ENCODE assay signal across 8 cellular contexts in genomic region chr4:159206427-159206871, GRCh38.
DNase-seq lines count a peak whose midpoint lies in the region; ATAC-seq and TF ChIP-seq lines count a peak whose summit lies in the region.

No MANE protein-coding gene starts in this region.

- DNase-seq in ELR (ENCODE audit: low read depth) (peak; percentile 66), fibroblast of pulmonary artery (ENCODE audit: low read depth) (peak; percentile 17), thyroid gland (no peak), NCI-H1417 treated with DMSO at 0.1 percent for 48 hours (lab: John Stamatoyannopoulos, UW) (no peak), A673 (ENCODE audit: low spot score) (no peak), Caco-2 (no peak)

- H3K9me3 ChIP-seq in thyroid gland (no peaks in the 10 kb centered on the region), A673 (ENCODE audit: low read depth, low read length, poor library complexity, severe bottlenecking) (no peaks in the 10 kb centered on the region), Caco-2 (no peaks in the 10 kb centered on the region)

- no peaks in the 10 kb centered on the region for H3K36me3 ChIP-seq in thyroid gland
- no peaks in the 10 kb centered on the region for H3K36me3 ChIP-seq in A673 (ENCODE audit: insufficient read depth, low read length, poor library complexity, severe bottlenecking)
- H3K36me3 ChIP-seq in Caco-2 (ENCODE audit: control insufficient read depth, insufficient read depth, low read length) = no peaks in the 10 kb centered on the region

- H3K36me3 Mint-ChIP-seq in IgD-negative memory B cell (peaks cover 3% of the 10 kb centered on the region), Caco-2 (ENCODE audit: insufficient read depth, unreplicated experiment) (peaks cover 49% of the 10 kb centered on the region)

- CTCF ChIA-PET in A673 (lab: Charles Lee) = no interaction called here
- CTCF ChIA-PET in Caco-2 (lab: Charles Lee) = no interaction called here

- POLR2A ChIA-PET in A673 (lab: Charles Lee; ENCODE audit: low non-redundant PET) (no interaction called here), Caco-2 (lab: Charles Lee) (interaction anchor here (0.6 kb wide), 1 partner anchor 364 kb away, joined by 3 read pairs; no protein-coding TSS in a partner anchor)

- H3K9me3 Mint-ChIP-seq in IgD-negative memory B cell = no peaks in the 10 kb centered on the region
- H3K9me3 Mint-ChIP-seq in Caco-2 (ENCODE audit: unreplicated experiment) = no peaks in the 10 kb centered on the region

- peak overlapping the region in 3 of 4 donors; percentile 53 to 68 (median 65) for H3K4me3 Mint-ChIP-seq in IgD-negative memory B cell
- H3K4me3 Mint-ChIP-seq in Caco-2 (ENCODE audit: unreplicated experiment) = no peak overlapping the region

- H3K27me3 ChIP-seq in thyroid gland (no peaks in the 10 kb centered on the region), A673 (replicated peaks; ENCODE audit: insufficient read depth, low read depth, low read length, poor library complexity) (no peaks in the 10 kb centered on the region), Caco-2 (replicated peaks; ENCODE audit: control insufficient read depth, insufficient read depth, low read length) (no peaks in the 10 kb centered on the region)

- no TSS peak for BruUV-seq in A673 (replicated peaks; lab: Mats Ljungman, UMichigan)
- no TSS peak for BruUV-seq in Caco-2 (replicated peaks; lab: Mats Ljungman, UMichigan)

- H3K27me3 Mint-ChIP-seq in IgD-negative memory B cell (peaks cover 2% of the 10 kb centered on the region), Caco-2 (ENCODE audit: insufficient read depth, unreplicated experiment) (no peaks in the 10 kb centered on the region)

- intact Hi-C loops in thyroid gland (cut with DNase I) (no loop called here), A673 (cut with micrococcal nuclease; ENCODE audit: unreplicated experiment) (loop anchor here (10.0 kb wide), 1 partner anchor 792 kb away; no protein-coding TSS in a partner anchor), Caco-2 (cut with micrococcal nuclease; ENCODE audit: unreplicated experiment) (no loop called here)

- WGBS in thyroid gland, 2 donors = 70 to 72% methylated on average over 4 of the region's 4 CpGs

- TF ChIP-seq POLR2A in thyroid gland (IDR thresholded peaks at IDR 0.05) = no peak

- no peak overlapping the region for H3K4me3 ChIP-seq in fibroblast of pulmonary artery (replicated peaks; ENCODE audit: low read depth, low read length)
- H3K4me3 ChIP-seq in thyroid gland (replicated peaks in 1 of 3) = no peak overlapping the region
- H3K4me3 ChIP-seq in A673 (ENCODE audit: low read depth, low read length, poor library complexity, severe bottlenecking) = no peak overlapping the region
- no peak overlapping the region for H3K4me3 ChIP-seq in Caco-2 (ENCODE audit: low read depth, low read length)

- H3K4me1 Mint-ChIP-seq in IgD-negative memory B cell = peaks cover 22 to 29% (median 26%) of the 10 kb centered on the region in 3 donors
- H3K4me1 Mint-ChIP-seq in Caco-2 (ENCODE audit: low read depth, unreplicated experiment) = peaks cover 28% of the 10 kb centered on the region

- H3K27ac ChIP-seq in thyroid gland (no peak overlapping the region), A673 (ENCODE audit: low read depth, low read length, poor library complexity, severe bottlenecking) (no peak overlapping the region)

- H3K4me1 ChIP-seq in thyroid gland (peaks cover 3 to 4% of the 10 kb centered on the region in 2 donors), A673 (ENCODE audit: insufficient read depth, low read length, poor library complexity, severe bottlenecking) (no peaks in the 10 kb centered on the region), Caco-2 (no peaks in the 10 kb centered on the region; the same call in 1 of the 2 replicates)

- ATAC-seq in GM21381 (IDR thresholded peaks at IDR 0.05; ENCODE audit: unreplicated experiment) = peak; percentile 91

- TF ChIP-seq CTCF in fibroblast of pulmonary artery (IDR thresholded peaks at IDR 0.05; ENCODE audit: low read length, missing control alignments) (no peak), thyroid gland (IDR thresholded peaks at IDR 0.05) (no peak), A673 (conservative IDR thresholded peaks at IDR 0.05; ENCODE audit: low read depth, low read length) (no peak), Caco-2 (IDR thresholded peaks at IDR 0.05; ENCODE audit: insufficient read depth in 1 of 2, low read depth in 1 of 2, low read length in 1 of 2, severe bottlenecking in 1 of 2, unreplicated experiment in 1 of 2) (no peak)

- H3K27ac Mint-ChIP-seq in IgD-negative memory B cell (no peak overlapping the region), Caco-2 (ENCODE audit: unreplicated experiment) (no peak overlapping the region)

Comparison
In these comparisons a context has a peak if more than half of its experiments do, and no peak if none do; other contexts are left out.
1. DNase-seq: peak in ELR (single experiment) and fibroblast of pulmonary artery (single experiment); none in thyroid gland (0 of 2), NCI-H1417 treated with DMSO at 0.1 percent for 48 hours (single experiment), A673 (single experiment) and Caco-2 (0 of 2).